In the genomic region with DNA sequence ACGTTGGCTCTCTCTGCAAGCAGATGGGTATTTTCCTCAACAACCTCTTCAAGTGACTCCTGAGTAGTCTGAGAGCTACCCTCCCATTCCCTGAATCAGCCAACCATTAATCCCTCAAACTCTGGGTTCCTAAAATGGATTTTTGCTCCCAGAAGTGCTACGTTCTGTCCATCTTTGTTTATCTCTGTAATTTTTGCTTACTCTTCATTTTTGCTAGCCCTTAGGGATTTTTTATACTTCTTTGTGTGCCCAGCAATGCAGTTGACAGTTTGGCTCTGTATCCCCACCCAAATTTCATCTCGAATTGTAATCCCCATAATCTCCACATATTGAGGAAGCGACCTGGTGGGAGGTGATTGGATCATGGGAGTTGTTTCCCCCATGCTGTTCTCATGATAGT, we compare ENCODE assay signal across 29 cellular contexts. TPM values are rescaled to one million over a fixed set of nuclear protein-coding genes. Genes with fewer than 3 reads are reported as not detected.
DNase-seq lines count a peak whose midpoint lies in the region; ATAC-seq, FAIRE-seq and TF ChIP-seq lines count a peak whose summit lies in the region.
"Had no signal": no experiment of that assay in that cellular context is flagged by ENCODE, and none has a peak within 500 bp of the region (broad histone marks: within the 10 kb centered on the region; RNA-seq: fewer than 3 reads in every experiment).

No MANE protein-coding gene starts in this region.

- no peaks in the 10 kb centered on the region for H4K20me1 ChIP-seq in HepG2 (ENCODE audit: insufficient read depth, low read length)
- H4K20me1 ChIP-seq in HCT116 (ENCODE audit: insufficient read depth) = no peaks in the 10 kb centered on the region
- no peaks in the 10 kb centered on the region for H4K20me1 ChIP-seq in K562 (replicated peaks; ENCODE audit: control insufficient read depth, insufficient read depth, low read length)
- H4K20me1 ChIP-seq: BLaER1 had no signal

- H3K4me3 Mint-ChIP-seq in MCF 10A (ENCODE audit: unreplicated experiment) = no peak overlapping the region
- H3K4me3 Mint-ChIP-seq: CD14-positive monocyte; CD4-positive, alpha-beta memory T cell; CD4-positive, CD25-positive, alpha-beta regulatory T cell; CD8-positive, alpha-beta memory T cell had no signal

- no peak overlapping the region for H3K27ac ChIP-seq in HepG2 (ENCODE audit: extremely low read length, insufficient read depth, low read length)
- H3K27ac ChIP-seq in right lobe of liver = no peak overlapping the region
- H3K27ac ChIP-seq in HCT116 (ENCODE audit: low read depth, low read length) = no peak overlapping the region
- H3K27ac ChIP-seq in K562 (ENCODE audit: extremely low read depth, low read depth, low read length) = no peak overlapping the region
- H3K27ac ChIP-seq: 22Rv1, BLaER1 had no signal

- H3K36me3 ChIP-seq in HepG2 (replicated peaks in 1 of 2; ENCODE audit: control insufficient read depth in 1 of 2, insufficient read depth in 2 of 2, low read length in 2 of 2) (no peaks in the 10 kb centered on the region), right lobe of liver (no peaks in the 10 kb centered on the region), HCT116 (ENCODE audit: control insufficient read depth in 1 of 2, insufficient read depth in 2 of 2, low read length in 2 of 2) (no peaks in the 10 kb centered on the region), K562 (ENCODE audit: control insufficient read depth, insufficient read depth, low read length) (no peaks in the 10 kb centered on the region)
- H3K36me3 ChIP-seq: BE2C, BLaER1 had no signal

- DNase-seq in HepG2 (ENCODE audit: low spot score) = no peak
- no peak for DNase-seq in right lobe of liver
- no peak for DNase-seq in HCT116 (ENCODE audit: low read depth, low spot score)
- DNase-seq in NCI-H524 (lab: John Stamatoyannopoulos, UW) = peak; percentile 60 to 68
- no peak for DNase-seq in K562 (ENCODE audit: extremely low read depth in 1 of 4, low spot score in 3 of 4)
- DNase-seq in MCF 10A (ENCODE audit: unreplicated experiment) = no peak
- DNase-seq in NCI-H1436 (lab: John Stamatoyannopoulos, UW) = no peak
- DNase-seq: ACHN; BE2C; C1 segment of cervical spinal cord; CD4-positive, alpha-beta memory T cell; CD4-positive, CD25-positive, alpha-beta regulatory T cell; CD8-positive, alpha-beta memory T cell; COR-L47; DMS 273 treated with DMSO at 0.1 percent for 48 hours; DMS153; DMS53; DMS79; DND-41; EL; GDM1 had no signal

- H3K4me2 ChIP-seq in HepG2 (ENCODE audit: low read depth, low read length) (no peak overlapping the region), HCT116 (ENCODE audit: low read length) (no peak overlapping the region), K562 (ENCODE audit: insufficient read depth, low read length) (no peak overlapping the region; the same call in 1 of the 2 replicates)
- H3K4me2 ChIP-seq: BLaER1 had no signal

- in situ Hi-C loops in HepG2 (cut with HindIII; ENCODE audit: extremely low pct_ligation_motif_present, low pct_unique_long_range_greater_than_20kb) (no loop called here), K562 (cut with MboI) (no loop called here)

- no peak for TF ChIP-seq RAD21 in HepG2 (CRISPR knock-in tag; IDR thresholded peaks at IDR 0.05)
- TF ChIP-seq RAD21 in HCT116 (IDR thresholded peaks at IDR 0.05; ENCODE audit: low read depth) = no peak
- TF ChIP-seq RAD21 in K562 (CRISPR knock-in tag; conservative IDR thresholded peaks at IDR 0.05 in 1 of 2, IDR thresholded peaks at IDR 0.05 in 1 of 2) = no peak

- POLR2A ChIA-PET in HepG2 (lab: Yijun Ruan, JAX) = no interaction called here
- POLR2A ChIA-PET in HCT116 (lab: Charles Lee) = no interaction called here
- POLR2A ChIA-PET in K562 (lab: Yijun Ruan, JAX) = no interaction called here
- POLR2A ChIA-PET in MCF 10A (lab: Yijun Ruan, JAX) = no interaction called here

- no peak overlapping the region for H3K4me3 ChIP-seq in HepG2 (replicated peaks in 1 of 3; ENCODE audit: insufficient read depth in 1 of 3, low read depth in 2 of 3, low read length in 3 of 3)
- H3K4me3 ChIP-seq in right lobe of liver = no peak overlapping the region
- no peak overlapping the region for H3K4me3 ChIP-seq in HCT116 (replicated peaks in 1 of 2; ENCODE audit: low read depth in 1 of 2, low read length in 2 of 2)
- no peak overlapping the region for H3K4me3 ChIP-seq in K562
- H3K4me3 ChIP-seq: BLaER1, GM12878 had no signal

- no peaks in the 10 kb centered on the region for H3K9me2 ChIP-seq in HCT116 (ENCODE audit: insufficient read depth)

- FAIRE-seq in HepG2 (lab: Jason Lieb, UNC) (no peak), K562 (lab: Jason Lieb, UNC) (no peak)
- FAIRE-seq: GM12878, GM12892 had no signal

- ATAC-seq in HepG2 = no peak
- no peak for ATAC-seq in right lobe of liver
- no peak for ATAC-seq in HCT116
- ATAC-seq in K562 = no peak
- no peak for ATAC-seq in GM18867 (IDR thresholded peaks at IDR 0.05; ENCODE audit: unreplicated experiment)
- ATAC-seq: GM12878 had no signal

- RAD21 ChIA-PET in HCT116 (lab: Charles Lee; ENCODE audit: low non-redundant PET in 1 of 2, low total read pairs in 2 of 2, uncharacterized antibody in 2 of 2, unreplicated experiment in 2 of 2) = no interaction called here

- no peak overlapping the region for H3K9ac ChIP-seq in HepG2 (ENCODE audit: insufficient read depth, low read depth, low read length)
- H3K9ac ChIP-seq in HCT116 (ENCODE audit: low read length) = no peak overlapping the region
- H3K9ac ChIP-seq in K562 (ENCODE audit: insufficient read depth in 1 of 2, low read depth in 2 of 2, low read length in 2 of 2) = no peak overlapping the region
- H3K9ac ChIP-seq: BLaER1 had no signal

- H3K27me3 ChIP-seq in HepG2 (ENCODE audit: control insufficient read depth in 1 of 2, insufficient read depth in 2 of 2, low read length in 2 of 2) (no peaks in the 10 kb centered on the region; a peak in 1 of 5 replicates), right lobe of liver (no peaks in the 10 kb centered on the region), HCT116 (ENCODE audit: insufficient read depth, low read length) (peaks cover 27% of the 10 kb centered on the region; the same call in 1 of the 2 replicates), K562 (ENCODE audit: control insufficient read depth in 2 of 2, insufficient read depth in 2 of 2, low read length in 2 of 2) (no peaks in the 10 kb centered on the region)
- H3K27me3 ChIP-seq: BE2C, BLaER1 had no signal

- no peaks in the 10 kb centered on the region for H3K9me3 ChIP-seq in HepG2 (ENCODE audit: low read length)
- no peaks in the 10 kb centered on the region for H3K9me3 ChIP-seq in right lobe of liver
- H3K9me3 ChIP-seq in HCT116 (ENCODE audit: control insufficient read depth in 1 of 2, insufficient read depth in 1 of 2, low read depth in 1 of 2, low read length in 2 of 2) = no peaks in the 10 kb centered on the region
- H3K9me3 ChIP-seq in K562 (replicated peaks; ENCODE audit: control insufficient read depth, insufficient read depth, low read depth, low read length) = no peaks in the 10 kb centered on the region
- H3K9me3 ChIP-seq: BE2C, BLaER1 had no signal

- CTCF ChIA-PET in HepG2 (lab: Yijun Ruan, JAX; ENCODE audit: low intra/inter-chr PET ratio, low total read pairs) (no interaction called here), HCT116 (lab: Charles Lee) (no interaction called here), K562 (lab: Yijun Ruan, JAX; ENCODE audit: low intra/inter-chr PET ratio) (no interaction called here), MCF 10A (lab: Yijun Ruan, JAX) (no interaction called here)

- H3K9me1 ChIP-seq in K562 (ENCODE audit: control insufficient read depth, insufficient read depth, low read length) = no peaks in the 10 kb centered on the region

- TF ChIP-seq POLR2A in HepG2 (IDR thresholded peaks at IDR 0.05; ENCODE audit: insufficient read depth in 1 of 2, low read depth in 2 of 2, low read length in 2 of 2) (no peak), right lobe of liver (IDR thresholded peaks at IDR 0.05) (no peak), HCT116 (IDR thresholded peaks at IDR 0.05; ENCODE audit: borderline replicate concordance, extremely low read depth, insufficient read depth, insufficient read length) (no peak), K562 (conservative IDR thresholded peaks at IDR 0.05) (no peak)

- H3K79me2 ChIP-seq in HepG2 (ENCODE audit: insufficient read depth, low read length) = no peaks in the 10 kb centered on the region
- no peaks in the 10 kb centered on the region for H3K79me2 ChIP-seq in HCT116 (ENCODE audit: insufficient read depth, low read length)
- H3K79me2 ChIP-seq in K562 (ENCODE audit: control insufficient read depth, insufficient read depth, low read length) = no peaks in the 10 kb centered on the region

- H3K36me3 Mint-ChIP-seq in MCF 10A (ENCODE audit: insufficient read depth, unreplicated experiment) = peaks cover 6% of the 10 kb centered on the region
- H3K36me3 Mint-ChIP-seq: CD14-positive monocyte; CD4-positive, alpha-beta memory T cell; CD4-positive, CD25-positive, alpha-beta regulatory T cell; CD8-positive, alpha-beta memory T cell had no signal

- H3K27ac Mint-ChIP-seq in MCF 10A (ENCODE audit: low read depth, unreplicated experiment) = no peak overlapping the region
- H3K27ac Mint-ChIP-seq: CD14-positive monocyte; CD4-positive, CD25-positive, alpha-beta regulatory T cell; CD8-positive, alpha-beta memory T cell had no signal

- intact Hi-C loops in HepG2 (cut with micrococcal nuclease; ENCODE audit: unreplicated experiment) = no loop called here
- intact Hi-C loops in right lobe of liver (cut with DNase I) = no loop called here
- intact Hi-C loops in HCT116 (cut with micrococcal nuclease) = no loop called here
- intact Hi-C loops in K562 (cut with micrococcal nuclease) = no loop called here
- intact Hi-C loops in MCF 10A (cut with micrococcal nuclease) = no loop called here

- H2AFZ ChIP-seq in HepG2 (ENCODE audit: low read length) (no peak overlapping the region), HCT116 (ENCODE audit: low read depth, low read length, poor library complexity, severe bottlenecking) (peak overlapping the region; percentile 15), K562 (ENCODE audit: low read depth, low read length) (no peak overlapping the region)

- TF ChIP-seq CTCF in HepG2 (CRISPR knock-in tag; IDR thresholded peaks at IDR 0.05) (no peak), right lobe of liver (IDR thresholded peaks at IDR 0.05) (no peak), HCT116 (IDR thresholded peaks at IDR 0.05 in 2 of 3, conservative IDR thresholded peaks at IDR 0.05 in 1 of 3; ENCODE audit: borderline replicate concordance in 1 of 3, insufficient read depth in 1 of 3, low read depth in 2 of 3, low read length in 2 of 3) (no peak), K562 (IDR thresholded peaks at IDR 0.05 in 2 of 3, conservative IDR thresholded peaks at IDR 0.05 in 1 of 3; ENCODE audit: insufficient read depth in 2 of 3, low read depth in 1 of 3, low read length in 3 of 3) (no peak), MCF 10A (IDR thresholded peaks at IDR 0.05; ENCODE audit: unreplicated experiment) (no peak)

- no peaks in the 10 kb centered on the region for H3K4me1 Mint-ChIP-seq in MCF 10A (ENCODE audit: insufficient read depth, unreplicated experiment)
- H3K4me1 Mint-ChIP-seq: CD14-positive monocyte; CD4-positive, alpha-beta memory T cell; CD4-positive, CD25-positive, alpha-beta regulatory T cell; CD8-positive, alpha-beta memory T cell had no signal

- TF ChIP-seq EP300 in HepG2 (IDR thresholded peaks at IDR 0.05; ENCODE audit: low read depth in 2 of 2, low read length in 2 of 2) (no peak), HepG2 (CRISPR knock-in tag; IDR thresholded peaks at IDR 0.05; ENCODE audit: borderline replicate concordance) (no peak), K562 (IDR thresholded peaks at IDR 0.05; ENCODE audit: low read length) (no peak)

- no TSS peak for BruUV-seq in HepG2 (replicated peaks; lab: Mats Ljungman, UMichigan)
- BruUV-seq in HCT116 (replicated peaks; lab: Mats Ljungman, UMichigan) = no TSS peak
- no TSS peak for BruUV-seq in K562 (replicated peaks; lab: Mats Ljungman, UMichigan)
- no TSS peak for BruUV-seq in MCF 10A (replicated peaks; lab: Mats Ljungman, UMichigan)

- no peaks in the 10 kb centered on the region for H3K4me1 ChIP-seq in HepG2 (ENCODE audit: insufficient read depth, low read length)
- H3K4me1 ChIP-seq in right lobe of liver = no peaks in the 10 kb centered on the region
- H3K4me1 ChIP-seq in HCT116 (ENCODE audit: control insufficient read depth in 1 of 2, insufficient read depth in 2 of 2, low read length in 2 of 2) = no peaks in the 10 kb centered on the region
- H3K4me1 ChIP-seq in K562 (replicated peaks in 1 of 2; ENCODE audit: control insufficient read depth in 2 of 2, insufficient read depth in 2 of 2, low read length in 2 of 2) = no peaks in the 10 kb centered on the region
- H3K4me1 ChIP-seq: BE2C, BLaER1 had no signal

- H3K9me3 Mint-ChIP-seq in MCF 10A (ENCODE audit: unreplicated experiment) = no peaks in the 10 kb centered on the region

- no peaks in the 10 kb centered on the region for H3K27me3 Mint-ChIP-seq in MCF 10A (ENCODE audit: insufficient read depth, unreplicated experiment)

- 5% methylated on average over 4 of the region's 4 CpGs for WGBS in HepG2 (ENCODE audit: low lambda C conversion rate)
- whole genome bisulfite sequencing in right lobe of liver (ENCODE audit: insufficient coverage, low coverage, low lambda C conversion rate, missing lambda C conversion rate) = 30% methylated on average over 4 of the region's 4 CpGs
- WGBS in K562 (ENCODE audit: insufficient coverage, low coverage, missing lambda C conversion rate) = 73% methylated on average over 4 of the region's 4 CpGs

RNA-seq across cellular contexts. Expression of gene COL6A5, which starts 35.4 kb away (rescaled TPM):
- total RNA-seq in HepG2 (2016; rRNA removed; fragmentation: Illumina TruSeq; extraction: Trizol) = not detected in 2 replicates
- total RNA-seq in HepG2 (2016; cell fraction: cytosol; rRNA removed; fragmentation: Illumina TruSeq; extraction: Trizol; ENCODE audit: low read depth) = not detected in 2 replicates
- total RNA-seq in HepG2 (2016; cell fraction: insoluble cytoplasmic fraction; rRNA removed; fragmentation: Illumina TruSeq; extraction: Trizol) = not detected in 2 replicates
- not detected in 2 replicates for total RNA-seq in HepG2 (2016; cell fraction: membrane; rRNA removed; fragmentation: Illumina TruSeq; extraction: Trizol)
- not detected in 2 replicates for total RNA-seq in HepG2 (2016; cell fraction: nucleus; rRNA removed; fragmentation: Illumina TruSeq; extraction: Trizol)
- not detected in 2 replicates for polyA plus RNA-seq in HepG2 (2011; rRNA removed)
- not detected in 2 replicates for polyA plus RNA-seq in HepG2 (2011; cell fraction: cytosol; rRNA removed)
- polyA plus RNA-seq in HepG2 (2011; cell fraction: nucleus; rRNA removed) = not detected in 2 replicates
- not detected in 2 replicates for polyA plus RNA-seq in HepG2 (2012)
- polyA plus RNA-seq in HepG2 (2016; cell fraction: cytosol; fragmentation: Illumina TruSeq; extraction: Trizol; ENCODE audit: low read depth) = not detected in 2 replicates
- polyA plus RNA-seq in HepG2 (2016; cell fraction: insoluble cytoplasmic fraction; fragmentation: Illumina TruSeq; extraction: Trizol; ENCODE audit: low read depth) = not detected in 2 replicates
- not detected in 2 replicates for polyA plus RNA-seq in HepG2 (2016; cell fraction: membrane; fragmentation: Illumina TruSeq; extraction: Trizol; ENCODE audit: low read depth)
- not detected in 2 replicates for polyA plus RNA-seq in HepG2 (2016; cell fraction: nucleus; fragmentation: Illumina TruSeq; extraction: Trizol; ENCODE audit: insufficient read depth, low read depth)
- polyA minus RNA-seq in HepG2 (2011; rRNA and poly(A)+ RNA removed; ENCODE audit: low replicate concordance) = 0.02 TPM in 1 of 2 replicates, not detected in the other
- not detected in 2 replicates for polyA minus RNA-seq in HepG2 (2011; cell fraction: cytosol; rRNA and poly(A)+ RNA removed)
- not detected in 2 replicates for polyA minus RNA-seq in HepG2 (2011; cell fraction: nucleus; rRNA and poly(A)+ RNA removed)
- not detected for total RNA-seq in right lobe of liver
- not detected for total RNA-seq in HCT116 (2021; ENCODE audit: unreplicated experiment)
- polyA plus RNA-seq in HCT116 (2012) = not detected in 2 replicates
- 14.8 and 40.0 TPM in 2 replicates for total RNA-seq in K562 (2011; cell fraction: chromatin; rRNA removed; ENCODE audit: low replicate concordance)
- total RNA-seq in K562 (2011; cell fraction: nucleolus; rRNA removed) = 7.8 and 10.9 TPM in 2 replicates
- total RNA-seq in K562 (2011; cell fraction: nucleoplasm; rRNA removed) = 12.6 and 15.3 TPM in 2 replicates
- 4.9 and 5.2 TPM in 2 replicates for total RNA-seq in K562 (2014; rRNA removed)
- total RNA-seq in K562 (2014; rRNA removed; fragmentation: Illumina TruSeq; extraction: Trizol) = 8.9 and 9.0 TPM in 2 replicates
- 9.6 and 9.8 TPM in 2 replicates for total RNA-seq in K562 (2015; rRNA removed; fragmentation: Illumina TruSeq; extraction: Trizol)
- total RNA-seq in K562 (2021) = 4.9 and 5.6 TPM in 2 replicates
- polyA plus RNA-seq in K562 (2011; rRNA removed) = 5.0 and 9.1 TPM in 2 replicates
- polyA plus RNA-seq in K562 (2011; cell fraction: cytosol; rRNA removed) = 1.9 and 2.1 TPM in 2 replicates
- 13.9 and 18.1 TPM in 2 replicates for polyA plus RNA-seq in K562 (2011; cell fraction: nucleus; rRNA removed)
- 3.6 and 3.9 TPM in 2 replicates for polyA plus RNA-seq in K562 (2012)
- 7.0 and 9.7 TPM in 2 replicates for polyA plus RNA-seq in K562 (2014; fragmentation: Illumina TruSeq; extraction: Trizol)
- 1 to 10 TPM; 1.5 to 2.3 TPM for polyA plus RNA-seq in K562 (2014; fragmentation: Nextera tagmentation; extraction: Ambion mirVana)
- 5.4 and 6.0 TPM in 2 replicates for polyA plus RNA-seq in K562 (2014; rRNA removed)
- 10.0 and 14.7 TPM in 2 replicates for polyA minus RNA-seq in K562 (2011; rRNA and poly(A)+ RNA removed)
- 1.7 and 3.6 TPM in 2 replicates for polyA minus RNA-seq in K562 (2011; cell fraction: cytosol; rRNA and poly(A)+ RNA removed)
- polyA minus RNA-seq in K562 (2011; cell fraction: nucleus; rRNA and poly(A)+ RNA removed) = 13.2 and 15.4 TPM in 2 replicates
- not detected in 2 replicates for total RNA-seq in MCF 10A (2022)
- total RNA-seq: CD4-positive, alpha-beta memory T cell; CD4-positive, CD25-positive, alpha-beta regulatory T cell; CD8-positive, alpha-beta memory T cell; G401 had no signal
- polyA plus RNA-seq: AG04450; CD14-positive monocyte; CD4-positive, alpha-beta memory T cell; CD4-positive, CD25-positive, alpha-beta regulatory T cell; CD8-positive, alpha-beta memory T cell had no signal

Comparison
In these comparisons a context has a peak if more than half of its experiments do, and no peak if none do; other contexts are left out.
1. DNase-seq: peak in NCI-H524 (2 of 2); none in HepG2 (single experiment), right lobe of liver (0 of 3), HCT116 (single experiment), K562 (0 of 4), MCF 10A (single experiment) and NCI-H1436 (single experiment).
2. Of the 241 proteins assayed by ChIP-seq in both HepG2 and K562: peak only in HepG2: none; only in K562: CHD2 and MAFG; in both: MAFF and MAFK; in neither: 237.